8 cellular contexts compared by ENCODE assay signal in genomic region chr1:92445865-92446264, GRCh38. TPM values are rescaled to one million over a fixed set of nuclear protein-coding genes. Genes with fewer than 3 reads are reported as not detected.
"Had no signal": no experiment of that assay in that cellular context is flagged by ENCODE, and none has a peak within 500 bp of the region (broad histone marks: within the 10 kb centered on the region; RNA-seq: fewer than 3 reads in every experiment).

No MANE protein-coding gene starts in this region.

- H3K27ac Mint-ChIP-seq: IgD-negative memory B cell had no signal

- H3K27ac ChIP-seq: GM23248 had no signal

- H3K9me3 ChIP-seq: HAP-1 had no signal

- FAIRE-seq: HTR-8/SVneo had no signal

- DNase-seq: GOT3, H7, KG1 had no signal

- ATAC-seq: HCT116 had no signal

- H3K4me3 ChIP-seq: GM23248, HAP-1 had no signal

- H3K36me3 Mint-ChIP-seq: IgD-negative memory B cell had no signal

- H3K4me3 Mint-ChIP-seq: IgD-negative memory B cell had no signal

- H3K4me1 ChIP-seq: HAP-1 had no signal

- H3K9ac ChIP-seq: GM23248 had no signal

- H3K36me3 ChIP-seq: HAP-1 had no signal

RNA-seq across cellular contexts. Expression of gene GFI1, which starts 40.9 kb away (rescaled TPM):
- total RNA-seq: GM23248 had no signal
- polyA plus RNA-seq: GM23248 had no signal
